ENCODE assay signal across 15 cellular contexts in genomic region chr10:124530816-124531215, GRCh38.
"Had no signal": no experiment of that assay in that cellular context is flagged by ENCODE, and none has a peak within 500 bp of the region (broad histone marks: within the 10 kb centered on the region; RNA-seq: fewer than 3 reads in every experiment).

No MANE protein-coding gene starts in this region.

- H3K9me3 ChIP-seq: colonic mucosa, ovary, testis, upper lobe of right lung had no signal

- H3K27me3 ChIP-seq: colonic mucosa, hepatocyte, ovary, testis, upper lobe of right lung had no signal

- H3K4me1 ChIP-seq: colonic mucosa had no signal

- H3K36me3 Mint-ChIP-seq: activated naive CD8-positive, alpha-beta T cell treated with anti-CD3 and anti-CD28 coated beads, Interleukin-2, amount 10 ng/mL, durations not matched to agents 7 days and 5 days; brain; naive thymus-derived CD4-positive, alpha-beta T cell; T-cell had no signal

- H3K4me3 ChIP-seq: colonic mucosa, hepatocyte, ovary, smooth muscle cell, testis, upper lobe of right lung had no signal

- H3K4me3 Mint-ChIP-seq: activated CD4-positive, alpha-beta memory T cell treated with anti-CD3 and anti-CD28 coated beads, Interleukin-2, amount 10 ng/mL, durations not matched to agents 7 days and 5 days; activated naive CD8-positive, alpha-beta T cell treated with anti-CD3 and anti-CD28 coated beads, Interleukin-2, amount 10 ng/mL, durations not matched to agents 7 days and 5 days; brain; central memory CD8-positive, alpha-beta T cell; endodermal cell; T-cell had no signal

- H3K27ac Mint-ChIP-seq: activated CD4-positive, alpha-beta memory T cell treated with anti-CD3 and anti-CD28 coated beads, Interleukin-2, amount 10 ng/mL, durations not matched to agents 7 days and 5 days; activated T-helper 2 cell treated with anti-CD3 and anti-CD28 coated beads, Interferon-gamma antibody, Interleukin-2, Interleukin-4, amounts not matched to agents 10 μg/mL and 5 μg/mL and 100 μg/mL, durations not matched to agents 14 hours and 24 hours and 36 hours; endodermal cell had no signal

- H3K27ac ChIP-seq: colonic mucosa, epithelial cell of prostate, hepatocyte, ovary, testis, upper lobe of right lung had no signal

- H3K27me3 Mint-ChIP-seq: activated naive CD8-positive, alpha-beta T cell treated with anti-CD3 and anti-CD28 coated beads, Interleukin-2, amount 10 ng/mL, durations not matched to agents 7 days and 5 days; brain; central memory CD8-positive, alpha-beta T cell; T-cell had no signal

- H3K9me3 Mint-ChIP-seq: activated CD4-positive, alpha-beta memory T cell treated with anti-CD3 and anti-CD28 coated beads, Interleukin-2, amount 10 ng/mL, durations not matched to agents 7 days and 5 days; activated naive CD8-positive, alpha-beta T cell treated with anti-CD3 and anti-CD28 coated beads, Interleukin-2, amount 10 ng/mL, durations not matched to agents 7 days and 5 days; activated T-helper 2 cell treated with anti-CD3 and anti-CD28 coated beads, Interferon-gamma antibody, Interleukin-2, Interleukin-4, amounts not matched to agents 10 μg/mL and 5 μg/mL and 100 μg/mL, durations not matched to agents 14 hours and 24 hours and 36 hours; brain; central memory CD8-positive, alpha-beta T cell; endodermal cell; naive thymus-derived CD4-positive, alpha-beta T cell; T-cell had no signal

- H3K36me3 ChIP-seq: colonic mucosa, ovary, upper lobe of right lung had no signal
